Comparison of ENCODE assay signal across 1 cellular context in the genomic region with DNA sequence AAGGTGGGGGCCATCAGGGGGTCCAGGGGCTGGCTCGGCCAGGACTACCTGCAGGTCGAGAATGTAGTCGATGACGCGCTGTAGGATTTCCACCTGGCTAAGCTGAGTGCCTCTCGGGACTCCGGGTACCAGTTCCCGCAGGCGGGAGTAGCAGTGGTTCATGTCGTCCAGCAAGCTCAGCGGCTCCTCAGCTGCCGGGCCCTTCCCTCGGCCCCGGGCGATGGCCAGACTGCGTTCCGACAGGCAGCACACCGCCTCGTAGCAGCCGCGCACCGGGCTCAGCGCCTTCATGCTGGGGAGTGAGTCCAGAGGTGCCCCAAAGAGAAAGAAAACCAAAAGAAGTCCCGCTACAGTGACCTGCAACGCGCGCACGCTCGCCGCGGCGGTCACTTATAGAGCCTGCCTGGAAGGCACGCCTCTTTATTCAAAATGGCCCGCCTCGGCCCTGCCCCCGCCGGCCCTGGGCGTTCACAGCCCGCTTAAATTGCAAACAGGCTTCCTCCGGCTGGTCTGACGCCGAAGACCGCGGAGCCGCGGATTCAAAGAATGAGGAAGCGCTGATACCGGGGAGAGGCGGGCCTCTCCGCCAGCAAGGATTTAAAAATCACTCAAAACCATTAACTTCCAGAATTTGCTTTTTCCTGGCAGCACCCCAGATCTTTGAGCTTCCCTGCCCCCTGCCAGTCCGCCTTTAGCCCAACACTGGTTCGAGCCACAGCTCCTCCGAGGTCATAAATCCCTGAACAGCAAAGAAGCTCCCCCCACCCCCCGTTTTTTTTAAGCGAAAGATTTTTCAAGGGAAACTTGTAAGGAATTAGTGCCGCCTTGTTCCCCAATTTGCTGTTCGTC.
TF ChIP-seq lines count a peak whose summit lies in the region.

A gene with protein sequence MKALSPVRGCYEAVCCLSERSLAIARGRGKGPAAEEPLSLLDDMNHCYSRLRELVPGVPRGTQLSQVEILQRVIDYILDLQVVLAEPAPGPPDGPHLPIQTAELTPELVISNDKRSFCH (minus strand): TSS at position 366 of the 849 bp plus-strand sequence. CDS start 75 bp downstream, at position 291.

TF ChIP-seq in GM12878, 131 proteins besides CTCF, POLR2A, EP300 and RAD21 (continued from another document):
- TF ChIP-seq, protein P1, sequence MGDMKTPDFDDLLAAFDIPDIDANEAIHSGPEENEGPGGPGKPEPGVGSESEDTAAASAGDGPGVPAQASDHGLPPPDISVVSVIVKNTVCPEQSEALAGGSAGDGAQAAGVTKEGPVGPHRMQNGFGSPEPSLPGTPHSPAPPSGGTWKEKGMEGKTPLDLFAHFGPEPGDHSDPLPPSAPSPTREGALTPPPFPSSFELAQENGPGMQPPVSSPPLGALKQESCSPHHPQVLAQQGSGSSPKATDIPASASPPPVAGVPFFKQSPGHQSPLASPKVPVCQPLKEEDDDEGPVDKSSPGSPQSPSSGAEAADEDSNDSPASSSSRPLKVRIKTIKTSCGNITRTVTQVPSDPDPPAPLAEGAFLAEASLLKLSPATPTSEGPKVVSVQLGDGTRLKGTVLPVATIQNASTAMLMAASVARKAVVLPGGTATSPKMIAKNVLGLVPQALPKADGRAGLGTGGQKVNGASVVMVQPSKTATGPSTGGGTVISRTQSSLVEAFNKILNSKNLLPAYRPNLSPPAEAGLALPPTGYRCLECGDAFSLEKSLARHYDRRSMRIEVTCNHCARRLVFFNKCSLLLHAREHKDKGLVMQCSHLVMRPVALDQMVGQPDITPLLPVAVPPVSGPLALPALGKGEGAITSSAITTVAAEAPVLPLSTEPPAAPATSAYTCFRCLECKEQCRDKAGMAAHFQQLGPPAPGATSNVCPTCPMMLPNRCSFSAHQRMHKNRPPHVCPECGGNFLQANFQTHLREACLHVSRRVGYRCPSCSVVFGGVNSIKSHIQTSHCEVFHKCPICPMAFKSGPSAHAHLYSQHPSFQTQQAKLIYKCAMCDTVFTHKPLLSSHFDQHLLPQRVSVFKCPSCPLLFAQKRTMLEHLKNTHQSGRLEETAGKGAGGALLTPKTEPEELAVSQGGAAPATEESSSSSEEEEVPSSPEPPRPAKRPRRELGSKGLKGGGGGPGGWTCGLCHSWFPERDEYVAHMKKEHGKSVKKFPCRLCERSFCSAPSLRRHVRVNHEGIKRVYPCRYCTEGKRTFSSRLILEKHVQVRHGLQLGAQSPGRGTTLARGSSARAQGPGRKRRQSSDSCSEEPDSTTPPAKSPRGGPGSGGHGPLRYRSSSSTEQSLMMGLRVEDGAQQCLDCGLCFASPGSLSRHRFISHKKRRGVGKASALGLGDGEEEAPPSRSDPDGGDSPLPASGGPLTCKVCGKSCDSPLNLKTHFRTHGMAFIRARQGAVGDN (IDR thresholded peaks at IDR 0.05): peak; percentile 78; the same call in 1 of the 2 replicates
- TF ChIP-seq IRF4 (IDR thresholded peaks at IDR 0.05; ENCODE audit: low read depth, low read length): no peak
- TF ChIP-seq MEF2A (IDR thresholded peaks at IDR 0.05; ENCODE audit: insufficient read depth, low read depth, low read length): peak; percentile 43; the same call in 1 of the 2 replicates
- TF ChIP-seq HDAC6 (IDR thresholded peaks at IDR 0.05; ENCODE audit: unreplicated experiment): peak; percentile 68
- TF ChIP-seq, protein P2, sequence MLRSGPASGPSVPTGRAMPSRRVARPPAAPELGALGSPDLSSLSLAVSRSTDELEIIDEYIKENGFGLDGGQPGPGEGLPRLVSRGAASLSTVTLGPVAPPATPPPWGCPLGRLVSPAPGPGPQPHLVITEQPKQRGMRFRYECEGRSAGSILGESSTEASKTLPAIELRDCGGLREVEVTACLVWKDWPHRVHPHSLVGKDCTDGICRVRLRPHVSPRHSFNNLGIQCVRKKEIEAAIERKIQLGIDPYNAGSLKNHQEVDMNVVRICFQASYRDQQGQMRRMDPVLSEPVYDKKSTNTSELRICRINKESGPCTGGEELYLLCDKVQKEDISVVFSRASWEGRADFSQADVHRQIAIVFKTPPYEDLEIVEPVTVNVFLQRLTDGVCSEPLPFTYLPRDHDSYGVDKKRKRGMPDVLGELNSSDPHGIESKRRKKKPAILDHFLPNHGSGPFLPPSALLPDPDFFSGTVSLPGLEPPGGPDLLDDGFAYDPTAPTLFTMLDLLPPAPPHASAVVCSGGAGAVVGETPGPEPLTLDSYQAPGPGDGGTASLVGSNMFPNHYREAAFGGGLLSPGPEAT (IDR thresholded peaks at IDR 0.05; ENCODE audit: low read depth): peak; percentile 55
- no peak for TF ChIP-seq STAT3 (IDR thresholded peaks at IDR 0.05; ENCODE audit: low read depth, low read length)
- no peak for TF ChIP-seq MTA3 (IDR thresholded peaks at IDR 0.05; ENCODE audit: borderline replicate concordance, low read length)
- TF ChIP-seq, protein P3, sequence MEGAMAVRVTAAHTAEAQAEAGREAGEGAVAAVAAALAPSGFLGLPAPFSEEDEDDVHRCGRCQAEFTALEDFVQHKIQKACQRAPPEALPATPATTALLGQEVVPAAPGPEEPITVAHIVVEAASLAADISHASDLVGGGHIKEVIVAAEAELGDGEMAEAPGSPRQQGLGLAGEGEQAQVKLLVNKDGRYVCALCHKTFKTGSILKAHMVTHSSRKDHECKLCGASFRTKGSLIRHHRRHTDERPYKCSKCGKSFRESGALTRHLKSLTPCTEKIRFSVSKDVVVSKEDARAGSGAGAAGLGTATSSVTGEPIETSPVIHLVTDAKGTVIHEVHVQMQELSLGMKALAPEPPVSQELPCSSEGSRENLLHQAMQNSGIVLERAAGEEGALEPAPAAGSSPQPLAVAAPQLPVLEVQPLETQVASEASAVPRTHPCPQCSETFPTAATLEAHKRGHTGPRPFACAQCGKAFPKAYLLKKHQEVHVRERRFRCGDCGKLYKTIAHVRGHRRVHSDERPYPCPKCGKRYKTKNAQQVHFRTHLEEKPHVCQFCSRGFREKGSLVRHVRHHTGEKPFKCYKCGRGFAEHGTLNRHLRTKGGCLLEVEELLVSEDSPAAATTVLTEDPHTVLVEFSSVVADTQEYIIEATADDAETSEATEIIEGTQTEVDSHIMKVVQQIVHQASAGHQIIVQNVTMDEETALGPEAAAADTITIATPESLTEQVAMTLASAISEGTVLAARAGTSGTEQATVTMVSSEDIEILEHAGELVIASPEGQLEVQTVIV (IDR thresholded peaks at IDR 0.05; ENCODE audit: borderline replicate concordance, partially characterized antibody): no peak
- TF ChIP-seq, protein P4, sequence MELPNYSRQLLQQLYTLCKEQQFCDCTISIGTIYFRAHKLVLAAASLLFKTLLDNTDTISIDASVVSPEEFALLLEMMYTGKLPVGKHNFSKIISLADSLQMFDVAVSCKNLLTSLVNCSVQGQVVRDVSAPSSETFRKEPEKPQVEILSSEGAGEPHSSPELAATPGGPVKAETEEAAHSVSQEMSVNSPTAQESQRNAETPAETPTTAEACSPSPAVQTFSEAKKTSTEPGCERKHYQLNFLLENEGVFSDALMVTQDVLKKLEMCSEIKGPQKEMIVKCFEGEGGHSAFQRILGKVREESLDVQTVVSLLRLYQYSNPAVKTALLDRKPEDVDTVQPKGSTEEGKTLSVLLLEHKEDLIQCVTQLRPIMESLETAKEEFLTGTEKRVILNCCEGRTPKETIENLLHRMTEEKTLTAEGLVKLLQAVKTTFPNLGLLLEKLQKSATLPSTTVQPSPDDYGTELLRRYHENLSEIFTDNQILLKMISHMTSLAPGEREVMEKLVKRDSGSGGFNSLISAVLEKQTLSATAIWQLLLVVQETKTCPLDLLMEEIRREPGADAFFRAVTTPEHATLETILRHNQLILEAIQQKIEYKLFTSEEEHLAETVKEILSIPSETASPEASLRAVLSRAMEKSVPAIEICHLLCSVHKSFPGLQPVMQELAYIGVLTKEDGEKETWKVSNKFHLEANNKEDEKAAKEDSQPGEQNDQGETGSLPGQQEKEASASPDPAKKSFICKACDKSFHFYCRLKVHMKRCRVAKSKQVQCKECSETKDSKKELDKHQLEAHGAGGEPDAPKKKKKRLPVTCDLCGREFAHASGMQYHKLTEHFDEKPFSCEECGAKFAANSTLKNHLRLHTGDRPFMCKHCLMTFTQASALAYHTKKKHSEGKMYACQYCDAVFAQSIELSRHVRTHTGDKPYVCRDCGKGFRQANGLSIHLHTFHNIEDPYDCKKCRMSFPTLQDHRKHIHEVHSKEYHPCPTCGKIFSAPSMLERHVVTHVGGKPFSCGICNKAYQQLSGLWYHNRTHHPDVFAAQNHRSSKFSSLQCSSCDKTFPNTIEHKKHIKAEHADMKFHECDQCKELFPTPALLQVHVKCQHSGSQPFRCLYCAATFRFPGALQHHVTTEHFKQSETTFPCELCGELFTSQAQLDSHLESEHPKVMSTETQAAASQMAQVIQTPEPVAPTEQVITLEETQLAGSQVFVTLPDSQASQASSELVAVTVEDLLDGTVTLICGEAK (IDR thresholded peaks at IDR 0.05; ENCODE audit: borderline replicate concordance): no peak
- TF ChIP-seq, protein P5, sequence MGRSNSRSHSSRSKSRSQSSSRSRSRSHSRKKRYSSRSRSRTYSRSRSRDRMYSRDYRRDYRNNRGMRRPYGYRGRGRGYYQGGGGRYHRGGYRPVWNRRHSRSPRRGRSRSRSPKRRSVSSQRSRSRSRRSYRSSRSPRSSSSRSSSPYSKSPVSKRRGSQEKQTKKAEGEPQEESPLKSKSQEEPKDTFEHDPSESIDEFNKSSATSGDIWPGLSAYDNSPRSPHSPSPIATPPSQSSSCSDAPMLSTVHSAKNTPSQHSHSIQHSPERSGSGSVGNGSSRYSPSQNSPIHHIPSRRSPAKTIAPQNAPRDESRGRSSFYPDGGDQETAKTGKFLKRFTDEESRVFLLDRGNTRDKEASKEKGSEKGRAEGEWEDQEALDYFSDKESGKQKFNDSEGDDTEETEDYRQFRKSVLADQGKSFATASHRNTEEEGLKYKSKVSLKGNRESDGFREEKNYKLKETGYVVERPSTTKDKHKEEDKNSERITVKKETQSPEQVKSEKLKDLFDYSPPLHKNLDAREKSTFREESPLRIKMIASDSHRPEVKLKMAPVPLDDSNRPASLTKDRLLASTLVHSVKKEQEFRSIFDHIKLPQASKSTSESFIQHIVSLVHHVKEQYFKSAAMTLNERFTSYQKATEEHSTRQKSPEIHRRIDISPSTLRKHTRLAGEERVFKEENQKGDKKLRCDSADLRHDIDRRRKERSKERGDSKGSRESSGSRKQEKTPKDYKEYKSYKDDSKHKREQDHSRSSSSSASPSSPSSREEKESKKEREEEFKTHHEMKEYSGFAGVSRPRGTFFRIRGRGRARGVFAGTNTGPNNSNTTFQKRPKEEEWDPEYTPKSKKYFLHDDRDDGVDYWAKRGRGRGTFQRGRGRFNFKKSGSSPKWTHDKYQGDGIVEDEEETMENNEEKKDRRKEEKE (IDR thresholded peaks at IDR 0.05): no peak
- TF ChIP-seq JUNB (IDR thresholded peaks at IDR 0.05): no peak
- TF ChIP-seq MXI1 (IDR thresholded peaks at IDR 0.05; ENCODE audit: low read depth, low read length): peak; percentile 71; the same call in 1 of the 2 replicates
- peak; percentile 9 for TF ChIP-seq MEF2B (IDR thresholded peaks at IDR 0.05; ENCODE audit: partially characterized antibody, poor library complexity, severe bottlenecking)
- TF ChIP-seq HDGF (IDR thresholded peaks at IDR 0.05): peak; percentile 42; the same call in 1 of the 2 replicates
- no peak for TF ChIP-seq FOS (IDR thresholded peaks at IDR 0.05; ENCODE audit: borderline replicate concordance, extremely low read depth, insufficient read length)
- TF ChIP-seq SMAD1 (IDR thresholded peaks at IDR 0.05; ENCODE audit: low read depth, partially characterized antibody): peak; percentile 56
- TF ChIP-seq NR2C1 (IDR thresholded peaks at IDR 0.05): no peak
- no peak for TF ChIP-seq SIX5 (IDR thresholded peaks at IDR 0.05; ENCODE audit: low read depth, low read length, severe bottlenecking)
- TF ChIP-seq, protein P6, sequence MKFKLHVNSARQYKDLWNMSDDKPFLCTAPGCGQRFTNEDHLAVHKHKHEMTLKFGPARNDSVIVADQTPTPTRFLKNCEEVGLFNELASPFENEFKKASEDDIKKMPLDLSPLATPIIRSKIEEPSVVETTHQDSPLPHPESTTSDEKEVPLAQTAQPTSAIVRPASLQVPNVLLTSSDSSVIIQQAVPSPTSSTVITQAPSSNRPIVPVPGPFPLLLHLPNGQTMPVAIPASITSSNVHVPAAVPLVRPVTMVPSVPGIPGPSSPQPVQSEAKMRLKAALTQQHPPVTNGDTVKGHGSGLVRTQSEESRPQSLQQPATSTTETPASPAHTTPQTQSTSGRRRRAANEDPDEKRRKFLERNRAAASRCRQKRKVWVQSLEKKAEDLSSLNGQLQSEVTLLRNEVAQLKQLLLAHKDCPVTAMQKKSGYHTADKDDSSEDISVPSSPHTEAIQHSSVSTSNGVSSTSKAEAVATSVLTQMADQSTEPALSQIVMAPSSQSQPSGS (IDR thresholded peaks at IDR 0.05; ENCODE audit: low read length): 0 out of 2 replicates have a peak, but pooled peaks have one; percentile 23
- TF ChIP-seq ZZZ3 (IDR thresholded peaks at IDR 0.05; ENCODE audit: control insufficient read depth, insufficient read length, low read depth): no peak
- 0 out of 2 replicates have a peak, but pooled peaks have one; percentile 37 for TF ChIP-seq CBX5 (IDR thresholded peaks at IDR 0.05; ENCODE audit: low read depth)
